ENCODE assay signal across 22 cellular contexts in genomic region chr3:140265269-140265668, GRCh38.
"Had no signal": no experiment of that assay in that cellular context is flagged by ENCODE, and none has a peak within 500 bp of the region (broad histone marks: within the 10 kb centered on the region; RNA-seq: fewer than 3 reads in every experiment).

No MANE protein-coding gene starts in this region.

- DNase-seq: IMR-90, Karpas-422, KG1, MG63, NCI-H1092, NCI-H1105 treated with DMSO at 0.1 percent for 48 hours, NCI-H1417 treated with DMSO at 0.1 percent for 48 hours, NCI-H1694, NCI-H187 treated with DMSO at 0.1 percent for 48 hours, NCI-H2029 treated with DMSO at 0.1 percent for 48 hours, NCI-H2171 treated with DMSO at 0.1 percent for 48 hours, NCI-H345, NCI-H446 treated with DMSO at 0.1 percent for 48 hours, NCI-H510A treated with DMSO at 0.1 percent for 48 hours, NCI-H526, NCI-H748 treated with DMSO at 0.1 percent for 48 hours, Right ventricle myocardium superior, RPMI8226, SIG-M5 had no signal

- ATAC-seq: HepG2 had no signal

- H3K36me3 ChIP-seq: MG63, SJSA1 had no signal

- H3K27me3 ChIP-seq: MG63, SJSA1 had no signal

- H3K4me3 ChIP-seq: MG63, SJSA1, SK-N-MC had no signal
